Comparison of ENCODE assay signal across 11 cellular contexts in genomic region chr10:31698169-31698890, GRCh38.
A peak's percentile ranks its signal among the peaks of the same experiment; 100 is the strongest.
DNase-seq lines count a peak whose midpoint lies in the region; ATAC-seq and TF ChIP-seq lines count a peak whose summit lies in the region.
"Had no signal": no experiment of that assay in that cellular context is flagged by ENCODE, and none has a peak within 500 bp of the region (broad histone marks: within the 10 kb centered on the region; RNA-seq: fewer than 3 reads in every experiment).

No MANE protein-coding gene starts in this region.

- peaks cover 2% of the 10 kb centered on the region for H3K27me3 Mint-ChIP-seq in activated CD4-positive, alpha-beta T cell treated with anti-CD3 and anti-CD28 coated beads for 36 hours
- H3K27me3 Mint-ChIP-seq: stimulated activated naive CD8-positive, alpha-beta T cell treated with anti-CD3 and anti-CD28 coated beads, Interleukin-15, Interleukin-2, amounts not matched to agents 100 ng/mL and 50 ng/mL, for 24 hours had no signal

- H2AFZ ChIP-seq in fibroblast of lung (ENCODE audit: low read length) = peak overlapping the region; percentile 4

- DNase-seq in Right ventricle myocardium inferior (ENCODE audit: missing footprints) = no peak
- DNase-seq in cardiac septum (ENCODE audit: low spot score) = no peak
- DNase-seq in fibroblast of lung (ENCODE audit: low read depth in 2 of 2) = peak; percentile 80 to 95
- DNase-seq in non-pigmented ciliary epithelial cell (ENCODE audit: low read depth) = peak; percentile 65
- no peak for DNase-seq in NCI-H774 (lab: John Stamatoyannopoulos, UW)
- DNase-seq in activated CD4-positive, alpha-beta T cell treated with anti-CD3 and anti-CD28 coated beads for 36 hours = no peak
- DNase-seq: natural killer cell had no signal

- no peak for TF ChIP-seq CTCF in fibroblast of lung (conservative IDR thresholded peaks at IDR 0.05 in 1 of 2, IDR thresholded peaks at IDR 0.05 in 1 of 2; ENCODE audit: low read depth in 1 of 2, low read length in 2 of 2)

- no peaks in the 10 kb centered on the region for H3K27me3 ChIP-seq in fibroblast of lung (ENCODE audit: control insufficient read depth, insufficient read depth, low read length)
- H3K27me3 ChIP-seq: cardiac muscle cell had no signal

- H3K9me3 Mint-ChIP-seq in activated CD4-positive, alpha-beta T cell treated with anti-CD3 and anti-CD28 coated beads for 36 hours (ENCODE audit: low read depth) = no peaks in the 10 kb centered on the region
- H3K9me3 Mint-ChIP-seq: natural killer cell; stimulated activated naive CD8-positive, alpha-beta T cell treated with anti-CD3 and anti-CD28 coated beads, Interleukin-15, Interleukin-2, amounts not matched to agents 100 ng/mL and 50 ng/mL, for 24 hours had no signal

- peak overlapping the region; percentile 89 for H3K27ac ChIP-seq in fibroblast of lung (ENCODE audit: insufficient read depth, low read length)
- H3K27ac ChIP-seq: cardiac muscle cell had no signal

- H3K27ac Mint-ChIP-seq in activated CD4-positive, alpha-beta T cell treated with anti-CD3 and anti-CD28 coated beads for 36 hours = no peak overlapping the region
- H3K27ac Mint-ChIP-seq: natural killer cell; stimulated activated naive CD8-positive, alpha-beta T cell treated with anti-CD3 and anti-CD28 coated beads, Interleukin-15, Interleukin-2, amounts not matched to agents 100 ng/mL and 50 ng/mL, for 24 hours had no signal

- peak overlapping the region in 2 of 4 experiments; percentile 5 to 38 for H3K4me3 ChIP-seq in fibroblast of lung (replicated peaks in 1 of 4; ENCODE audit: control extremely low read depth in 1 of 4, insufficient read depth in 1 of 4, low read depth in 3 of 4, low read length in 4 of 4)
- H3K4me3 ChIP-seq: cardiac muscle cell had no signal

- H3K4me1 Mint-ChIP-seq in activated CD4-positive, alpha-beta T cell treated with anti-CD3 and anti-CD28 coated beads for 36 hours = peaks cover 8% of the 10 kb centered on the region
- H3K4me1 Mint-ChIP-seq: natural killer cell had no signal

- intact Hi-C loops in Right ventricle myocardium inferior (cut with DNase I) (loop anchor here (5.0 kb wide), 1 partner anchor 96 kb away; no protein-coding TSS in a partner anchor), cardiac septum (cut with DNase I) (loop anchor here (5.0 to 10.0 kb wide), 3 partner anchors 51 to 916 kb away; no protein-coding TSS in a partner anchor)
- intact Hi-C loops in activated CD4-positive, alpha-beta T cell treated with anti-CD3 and anti-CD28 coated beads for 36 hours (cut with DNase I, micrococcal nuclease) = no loop called here

- H3K36me3 ChIP-seq in fibroblast of lung (ENCODE audit: control insufficient read depth, insufficient read depth, low read length) = no peaks in the 10 kb centered on the region
- H3K36me3 ChIP-seq: cardiac muscle cell had no signal

- no peaks in the 10 kb centered on the region for H3K79me2 ChIP-seq in fibroblast of lung (ENCODE audit: control insufficient read depth, insufficient read depth, low read length)

- peak overlapping the region; percentile 69 for H3K4me2 ChIP-seq in fibroblast of lung (ENCODE audit: extremely low read depth, insufficient read depth, low read length)

- peak; percentile 68 for ATAC-seq in Right ventricle myocardium inferior
- ATAC-seq in HG03159 (IDR thresholded peaks at IDR 0.05; ENCODE audit: unreplicated experiment) = no peak
- no peak for ATAC-seq in HG03280 (IDR thresholded peaks at IDR 0.05; ENCODE audit: unreplicated experiment)
- no peak for ATAC-seq in activated CD4-positive, alpha-beta T cell treated with anti-CD3 and anti-CD28 coated beads for 36 hours
- ATAC-seq: natural killer cell had no signal

- peaks cover 32% of the 10 kb centered on the region for H3K4me1 ChIP-seq in fibroblast of lung (ENCODE audit: control insufficient read depth, extremely low read depth, insufficient read depth, low read length)

- CTCF ChIA-PET in activated CD4-positive, alpha-beta T cell treated with anti-CD3 and anti-CD28 coated beads for 36 hours (lab: Charles Lee) = interaction anchor here (0.7 to 1.2 kb wide), 2 partner anchors 70 to 695 kb away, joined by 3 read pairs; no protein-coding TSS in a partner anchor

- no peak overlapping the region for H3K9ac ChIP-seq in fibroblast of lung (ENCODE audit: insufficient read depth, low read length)

- H3K36me3 Mint-ChIP-seq in activated CD4-positive, alpha-beta T cell treated with anti-CD3 and anti-CD28 coated beads for 36 hours (ENCODE audit: low read depth) = peaks cover 2% of the 10 kb centered on the region
- H3K36me3 Mint-ChIP-seq: natural killer cell had no signal

- no peaks in the 10 kb centered on the region for H3K9me3 ChIP-seq in fibroblast of lung (ENCODE audit: control insufficient read depth, insufficient read depth, low read depth, low read length)

- H3K4me3 Mint-ChIP-seq in activated CD4-positive, alpha-beta T cell treated with anti-CD3 and anti-CD28 coated beads for 36 hours = no peak overlapping the region
- H3K4me3 Mint-ChIP-seq: natural killer cell; stimulated activated naive CD8-positive, alpha-beta T cell treated with anti-CD3 and anti-CD28 coated beads, Interleukin-15, Interleukin-2, amounts not matched to agents 100 ng/mL and 50 ng/mL, for 24 hours had no signal

- POLR2A ChIA-PET in activated CD4-positive, alpha-beta T cell treated with anti-CD3 and anti-CD28 coated beads for 36 hours (lab: Charles Lee) = no interaction called here

- no peaks in the 10 kb centered on the region for H4K20me1 ChIP-seq in fibroblast of lung (ENCODE audit: control insufficient read depth, extremely low read depth, insufficient read depth, low read length)

Comparison
In these comparisons a context has a peak if more than half of its experiments do, and no peak if none do; other contexts are left out.
1. DNase-seq: peak in fibroblast of lung (2 of 2) and non-pigmented ciliary epithelial cell (single experiment); none in Right ventricle myocardium inferior (single experiment), cardiac septum (single experiment), NCI-H774 (single experiment) and activated CD4-positive, alpha-beta T cell treated with anti-CD3 and anti-CD28 coated beads for 36 hours (single experiment).
2. intact Hi-C loops: an anchor here in Right ventricle myocardium inferior (5.0 kb wide) and cardiac septum (5.0 to 10.0 kb wide); none called in activated CD4-positive, alpha-beta T cell treated with anti-CD3 and anti-CD28 coated beads for 36 hours.